In the genomic region with DNA sequence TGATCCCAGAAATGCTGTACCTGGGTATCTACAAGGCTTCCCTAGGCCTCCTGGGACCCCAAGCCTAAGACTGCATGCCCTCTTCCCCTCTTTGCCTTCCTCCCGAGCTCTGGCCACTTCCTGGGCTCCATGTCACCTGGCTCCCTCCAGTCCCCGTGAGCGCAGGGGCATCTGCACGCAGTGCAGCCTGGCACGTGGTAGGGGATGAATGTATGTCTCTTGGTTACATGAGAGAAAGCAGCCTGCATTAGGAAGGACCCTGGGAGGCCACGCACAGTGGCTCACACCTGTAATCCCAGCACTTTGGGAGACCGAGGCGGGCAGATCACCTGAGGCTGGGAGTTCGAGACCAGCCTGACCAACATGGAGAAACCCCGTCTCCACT, we compare ENCODE assay signal across 1 cellular context.
TF ChIP-seq lines count a peak whose summit lies in the region.

No MANE protein-coding gene starts in this region.

TF ChIP-seq in GM12878, 131 proteins besides CTCF, POLR2A, EP300 and RAD21:
- no peak for TF ChIP-seq ZNF274 (IDR thresholded peaks at IDR 0.05; ENCODE audit: insufficient read depth, insufficient read length)
- TF ChIP-seq SIN3A (IDR thresholded peaks at IDR 0.05; ENCODE audit: low read depth, low read length) = no peak
- TF ChIP-seq POU2F2 (IDR thresholded peaks at IDR 0.05; ENCODE audit: borderline replicate concordance, low read depth, low read length) = no peak
- TF ChIP-seq, protein P1, sequence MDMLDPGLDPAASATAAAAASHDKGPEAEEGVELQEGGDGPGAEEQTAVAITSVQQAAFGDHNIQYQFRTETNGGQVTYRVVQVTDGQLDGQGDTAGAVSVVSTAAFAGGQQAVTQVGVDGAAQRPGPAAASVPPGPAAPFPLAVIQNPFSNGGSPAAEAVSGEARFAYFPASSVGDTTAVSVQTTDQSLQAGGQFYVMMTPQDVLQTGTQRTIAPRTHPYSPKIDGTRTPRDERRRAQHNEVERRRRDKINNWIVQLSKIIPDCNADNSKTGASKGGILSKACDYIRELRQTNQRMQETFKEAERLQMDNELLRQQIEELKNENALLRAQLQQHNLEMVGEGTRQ (IDR thresholded peaks at IDR 0.05; ENCODE audit: borderline replicate concordance, low read depth, low read length) = no peak
- TF ChIP-seq SUPT20H (IDR thresholded peaks at IDR 0.05; ENCODE audit: borderline replicate concordance, control insufficient read depth, low read depth, low read length) = no peak
- TF ChIP-seq, protein P2, sequence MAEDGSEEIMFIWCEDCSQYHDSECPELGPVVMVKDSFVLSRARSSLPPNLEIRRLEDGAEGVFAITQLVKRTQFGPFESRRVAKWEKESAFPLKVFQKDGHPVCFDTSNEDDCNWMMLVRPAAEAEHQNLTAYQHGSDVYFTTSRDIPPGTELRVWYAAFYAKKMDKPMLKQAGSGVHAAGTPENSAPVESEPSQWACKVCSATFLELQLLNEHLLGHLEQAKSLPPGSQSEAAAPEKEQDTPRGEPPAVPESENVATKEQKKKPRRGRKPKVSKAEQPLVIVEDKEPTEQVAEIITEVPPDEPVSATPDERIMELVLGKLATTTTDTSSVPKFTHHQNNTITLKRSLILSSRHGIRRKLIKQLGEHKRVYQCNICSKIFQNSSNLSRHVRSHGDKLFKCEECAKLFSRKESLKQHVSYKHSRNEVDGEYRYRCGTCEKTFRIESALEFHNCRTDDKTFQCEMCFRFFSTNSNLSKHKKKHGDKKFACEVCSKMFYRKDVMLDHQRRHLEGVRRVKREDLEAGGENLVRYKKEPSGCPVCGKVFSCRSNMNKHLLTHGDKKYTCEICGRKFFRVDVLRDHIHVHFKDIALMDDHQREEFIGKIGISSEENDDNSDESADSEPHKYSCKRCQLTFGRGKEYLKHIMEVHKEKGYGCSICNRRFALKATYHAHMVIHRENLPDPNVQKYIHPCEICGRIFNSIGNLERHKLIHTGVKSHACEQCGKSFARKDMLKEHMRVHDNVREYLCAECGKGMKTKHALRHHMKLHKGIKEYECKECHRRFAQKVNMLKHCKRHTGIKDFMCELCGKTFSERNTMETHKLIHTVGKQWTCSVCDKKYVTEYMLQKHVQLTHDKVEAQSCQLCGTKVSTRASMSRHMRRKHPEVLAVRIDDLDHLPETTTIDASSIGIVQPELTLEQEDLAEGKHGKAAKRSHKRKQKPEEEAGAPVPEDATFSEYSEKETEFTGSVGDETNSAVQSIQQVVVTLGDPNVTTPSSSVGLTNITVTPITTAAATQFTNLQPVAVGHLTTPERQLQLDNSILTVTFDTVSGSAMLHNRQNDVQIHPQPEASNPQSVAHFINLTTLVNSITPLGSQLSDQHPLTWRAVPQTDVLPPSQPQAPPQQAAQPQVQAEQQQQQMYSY (CRISPR knock-in tag; IDR thresholded peaks at IDR 0.05) = no peak
- TF ChIP-seq IRF4 (IDR thresholded peaks at IDR 0.05; ENCODE audit: low read depth, low read length) = no peak
- TF ChIP-seq CREB1 (IDR thresholded peaks at IDR 0.05; ENCODE audit: low read depth) = no peak
- TF ChIP-seq, protein P3, sequence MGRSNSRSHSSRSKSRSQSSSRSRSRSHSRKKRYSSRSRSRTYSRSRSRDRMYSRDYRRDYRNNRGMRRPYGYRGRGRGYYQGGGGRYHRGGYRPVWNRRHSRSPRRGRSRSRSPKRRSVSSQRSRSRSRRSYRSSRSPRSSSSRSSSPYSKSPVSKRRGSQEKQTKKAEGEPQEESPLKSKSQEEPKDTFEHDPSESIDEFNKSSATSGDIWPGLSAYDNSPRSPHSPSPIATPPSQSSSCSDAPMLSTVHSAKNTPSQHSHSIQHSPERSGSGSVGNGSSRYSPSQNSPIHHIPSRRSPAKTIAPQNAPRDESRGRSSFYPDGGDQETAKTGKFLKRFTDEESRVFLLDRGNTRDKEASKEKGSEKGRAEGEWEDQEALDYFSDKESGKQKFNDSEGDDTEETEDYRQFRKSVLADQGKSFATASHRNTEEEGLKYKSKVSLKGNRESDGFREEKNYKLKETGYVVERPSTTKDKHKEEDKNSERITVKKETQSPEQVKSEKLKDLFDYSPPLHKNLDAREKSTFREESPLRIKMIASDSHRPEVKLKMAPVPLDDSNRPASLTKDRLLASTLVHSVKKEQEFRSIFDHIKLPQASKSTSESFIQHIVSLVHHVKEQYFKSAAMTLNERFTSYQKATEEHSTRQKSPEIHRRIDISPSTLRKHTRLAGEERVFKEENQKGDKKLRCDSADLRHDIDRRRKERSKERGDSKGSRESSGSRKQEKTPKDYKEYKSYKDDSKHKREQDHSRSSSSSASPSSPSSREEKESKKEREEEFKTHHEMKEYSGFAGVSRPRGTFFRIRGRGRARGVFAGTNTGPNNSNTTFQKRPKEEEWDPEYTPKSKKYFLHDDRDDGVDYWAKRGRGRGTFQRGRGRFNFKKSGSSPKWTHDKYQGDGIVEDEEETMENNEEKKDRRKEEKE (IDR thresholded peaks at IDR 0.05) = no peak
- no peak for TF ChIP-seq ZNF622 (IDR thresholded peaks at IDR 0.05)
- TF ChIP-seq KDM1A (IDR thresholded peaks at IDR 0.05; ENCODE audit: borderline replicate concordance) = no peak
- TF ChIP-seq MTA2 (IDR thresholded peaks at IDR 0.05; ENCODE audit: low read depth) = no peak
- no peak for TF ChIP-seq POLR2AphosphoS2 (IDR thresholded peaks at IDR 0.05; ENCODE audit: low read depth, low read length)
- TF ChIP-seq SMARCA5 (IDR thresholded peaks at IDR 0.05) = no peak
- TF ChIP-seq CREM (IDR thresholded peaks at IDR 0.05; ENCODE audit: low read depth) = no peak
- no peak for TF ChIP-seq MTA3 (IDR thresholded peaks at IDR 0.05; ENCODE audit: borderline replicate concordance, low read length)
- TF ChIP-seq RBBP5 (conservative IDR thresholded peaks at IDR 0.05) = no peak
